Comparison of ENCODE assay signal across 20 cellular contexts in the genomic region with DNA sequence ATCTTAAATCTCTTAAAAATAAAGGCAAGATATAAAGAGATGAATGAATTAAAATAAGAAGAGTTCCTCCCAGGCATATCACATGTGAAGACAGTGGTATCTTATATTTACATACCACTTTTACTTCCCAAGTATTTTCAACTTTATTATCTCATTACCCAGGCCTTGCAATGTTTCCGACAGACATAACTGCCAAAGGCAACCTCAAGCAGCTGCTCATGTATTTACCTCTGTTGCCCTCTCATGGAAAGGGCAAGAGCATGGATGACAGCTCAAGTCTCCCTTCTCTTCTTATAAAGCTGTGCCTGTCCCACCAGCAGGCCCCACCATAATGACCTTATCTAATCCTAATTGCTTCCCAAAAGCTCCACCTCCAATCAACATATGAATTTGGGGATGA.
"Had no signal": no experiment of that assay in that cellular context is flagged by ENCODE, and none has a peak within 500 bp of the region (broad histone marks: within the 10 kb centered on the region; RNA-seq: fewer than 3 reads in every experiment).

No MANE protein-coding gene starts in this region.

- DNase-seq: effector memory CD4-positive, alpha-beta T cell; foreskin keratinocyte; heart left ventricle; kidney; mucosa of descending colon; naive thymus-derived CD4-positive, alpha-beta T cell; nephron progenitor cell; nucleus accumbens; stimulated activated CD4-positive, alpha-beta T cell treated with anti-CD3 and anti-CD28 coated beads, Interleukin-2, amount 100 ng/mL, for 24 hours; stimulated activated CD4-positive, alpha-beta T cell treated with anti-CD3 and anti-CD28 coated beads, Interleukin-4, amount 100 ng/mL, for 24 hours; stimulated activated naive CD4-positive, alpha-beta T cell treated with Interleukin-2 at 50 U/mL for 16 hours; stomach; thyroid gland; trophoblast cell had no signal

- H3K27me3 Mint-ChIP-seq: dendritic cell treated with granulocyte-macrophage colony-stimulating factor and Interleukin-4, amounts not matched to agents 40 ng/mL and 50 ng/mL, for 4 days; memory B cell; naive thymus-derived CD4-positive, alpha-beta T cell had no signal

- ATAC-seq: foreskin keratinocyte; gastroesophageal sphincter; heart left ventricle; mucosa of descending colon; naive thymus-derived CD4-positive, alpha-beta T cell; sciatic nerve; stimulated activated effector memory CD8-positive, alpha-beta T cell treated with anti-CD3 and anti-CD28 coated beads, Interleukin-12 subunit alpha, Interleukin-12 subunit beta, amount 100 ng/mL, for 72 hours had no signal

- H3K27ac Mint-ChIP-seq: dendritic cell treated with granulocyte-macrophage colony-stimulating factor and Interleukin-4, amounts not matched to agents 40 ng/mL and 50 ng/mL, for 4 days; memory B cell; mesothelial cell of epicardium; naive thymus-derived CD4-positive, alpha-beta T cell; nephron progenitor cell; stimulated activated effector memory CD8-positive, alpha-beta T cell treated with anti-CD3 and anti-CD28 coated beads, Interleukin-12 subunit alpha, Interleukin-12 subunit beta, amount 100 ng/mL, for 72 hours had no signal

- H3K4me3 Mint-ChIP-seq: dendritic cell treated with granulocyte-macrophage colony-stimulating factor and Interleukin-4, amounts not matched to agents 40 ng/mL and 50 ng/mL, for 4 days; memory B cell; mesothelial cell of epicardium; naive thymus-derived CD4-positive, alpha-beta T cell; nephron progenitor cell; stimulated activated effector memory CD8-positive, alpha-beta T cell treated with anti-CD3 and anti-CD28 coated beads, Interleukin-12 subunit alpha, Interleukin-12 subunit beta, amount 100 ng/mL, for 72 hours had no signal

- H3K9me3 Mint-ChIP-seq: dendritic cell treated with granulocyte-macrophage colony-stimulating factor and Interleukin-4, amounts not matched to agents 40 ng/mL and 50 ng/mL, for 4 days; mesothelial cell of epicardium; nephron progenitor cell had no signal

- H3K36me3 Mint-ChIP-seq: memory B cell; mesothelial cell of epicardium; naive thymus-derived CD4-positive, alpha-beta T cell; stimulated activated effector memory CD8-positive, alpha-beta T cell treated with anti-CD3 and anti-CD28 coated beads, Interleukin-12 subunit alpha, Interleukin-12 subunit beta, amount 100 ng/mL, for 72 hours had no signal

- H3K4me1 Mint-ChIP-seq: memory B cell; naive thymus-derived CD4-positive, alpha-beta T cell; stimulated activated effector memory CD8-positive, alpha-beta T cell treated with anti-CD3 and anti-CD28 coated beads, Interleukin-12 subunit alpha, Interleukin-12 subunit beta, amount 100 ng/mL, for 72 hours had no signal
